Comparison of ENCODE assay signal across 1 cellular context in genomic region chr9:137085918-137086530, GRCh38.
TF ChIP-seq lines count a peak whose summit lies in the region.

No MANE protein-coding gene starts in this region.

TF ChIP-seq in neural cell, 6 proteins besides CTCF, POLR2A, EP300 and RAD21:
- TF ChIP-seq TAF1 (IDR thresholded peaks at IDR 0.05; ENCODE audit: low read depth) = no peak
